In the genomic region with DNA sequence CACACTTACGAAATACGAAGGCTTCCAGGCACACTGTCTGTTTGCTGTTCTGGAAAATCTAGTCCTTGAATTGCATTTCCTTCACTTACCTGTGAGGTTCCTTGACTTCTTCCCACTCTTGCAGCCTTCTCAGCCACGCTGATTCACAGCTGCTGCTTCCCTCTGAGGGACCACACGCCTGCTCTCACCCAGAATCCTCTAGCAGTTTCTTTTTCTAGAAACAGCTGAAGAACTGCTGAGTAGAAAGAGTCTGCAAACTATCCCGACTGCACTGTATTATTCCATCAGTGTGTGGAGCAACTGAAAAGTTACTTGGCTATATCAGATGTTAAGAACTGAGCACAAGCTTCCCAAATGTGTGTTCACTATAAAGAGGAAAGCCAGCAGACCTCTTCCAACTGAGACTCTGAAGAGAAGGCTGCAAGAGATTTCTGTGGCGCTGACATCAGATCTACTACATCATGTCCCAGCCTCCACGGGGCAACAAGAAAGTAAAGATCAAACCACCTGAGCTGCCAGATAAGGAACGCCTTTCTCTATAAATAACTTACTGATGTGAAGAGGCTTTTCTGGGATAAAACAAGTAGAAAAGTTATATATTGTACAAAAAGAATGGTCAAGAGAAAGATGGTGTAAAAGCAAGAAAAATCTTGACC, we compare ENCODE assay signal across 1 cellular context.
TF ChIP-seq lines count a peak whose summit lies in the region.

No MANE protein-coding gene starts in this region.

TF ChIP-seq in IMR-90, 13 proteins besides CTCF, POLR2A, EP300 and RAD21:
- TF ChIP-seq, protein P1, sequence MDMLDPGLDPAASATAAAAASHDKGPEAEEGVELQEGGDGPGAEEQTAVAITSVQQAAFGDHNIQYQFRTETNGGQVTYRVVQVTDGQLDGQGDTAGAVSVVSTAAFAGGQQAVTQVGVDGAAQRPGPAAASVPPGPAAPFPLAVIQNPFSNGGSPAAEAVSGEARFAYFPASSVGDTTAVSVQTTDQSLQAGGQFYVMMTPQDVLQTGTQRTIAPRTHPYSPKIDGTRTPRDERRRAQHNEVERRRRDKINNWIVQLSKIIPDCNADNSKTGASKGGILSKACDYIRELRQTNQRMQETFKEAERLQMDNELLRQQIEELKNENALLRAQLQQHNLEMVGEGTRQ (IDR thresholded peaks at IDR 0.05; ENCODE audit: low read depth, low read length), result no peak
- no peak for TF ChIP-seq SMC3 (IDR thresholded peaks at IDR 0.05; ENCODE audit: low read depth, low read length)
